Comparison of ENCODE assay signal across 8 cellular contexts in the genomic region with DNA sequence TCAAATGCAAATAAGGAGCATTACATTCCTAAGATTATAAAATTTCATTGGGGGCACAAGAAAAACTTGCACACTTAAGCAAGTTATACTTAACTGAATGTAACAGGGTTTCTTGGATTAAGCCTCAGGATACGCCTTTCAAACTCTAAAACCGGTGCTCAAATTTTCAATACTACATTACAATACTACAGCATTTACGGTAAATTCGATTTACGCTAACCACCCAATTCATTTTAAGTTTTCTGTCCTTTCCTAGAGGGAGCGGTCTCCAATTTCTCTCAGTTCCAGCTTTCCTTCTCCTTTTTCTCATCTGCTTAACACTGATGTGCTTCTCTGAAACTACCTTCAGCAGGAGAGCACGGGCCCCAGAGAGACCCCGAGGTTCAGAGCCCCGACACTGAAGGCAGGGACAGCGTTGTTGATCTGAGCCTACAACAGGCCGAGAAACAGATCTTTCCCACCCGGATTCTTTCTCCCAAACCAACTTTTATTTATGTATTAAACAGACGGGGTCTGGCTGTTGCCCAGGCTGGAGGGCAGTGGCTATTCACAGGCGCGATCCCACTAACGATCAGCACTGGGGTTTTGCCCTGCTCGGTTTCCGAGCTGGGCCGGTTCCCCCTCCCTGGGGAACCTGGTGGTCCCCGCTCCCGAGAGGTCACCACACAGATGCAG. TPM values are rescaled to one million over a fixed set of nuclear protein-coding genes. Genes with fewer than 3 reads are reported as not detected.
DNase-seq lines count a peak whose midpoint lies in the region; ATAC-seq and TF ChIP-seq lines count a peak whose summit lies in the region.

No MANE protein-coding gene starts in this region.

- peaks cover 14% of the 10 kb centered on the region for H3K27me3 Mint-ChIP-seq in glutamatergic neuron (ENCODE audit: unreplicated experiment)

- peaks cover 21% of the 10 kb centered on the region for H3K79me2 ChIP-seq in ACC112 (ENCODE audit: control insufficient read depth, insufficient read depth, low read length, unreplicated experiment)

- peak overlapping the region; percentile 100 for H3K4me3 Mint-ChIP-seq in glutamatergic neuron (ENCODE audit: unreplicated experiment)

- H3K27me3 ChIP-seq in ACC112 (ENCODE audit: insufficient read depth, low read length) (no peaks in the 10 kb centered on the region), H7 (ENCODE audit: control insufficient read depth, insufficient read depth, low read length) (no peaks in the 10 kb centered on the region), skeletal muscle tissue (ENCODE audit: control insufficient read depth in 3 of 3, insufficient read depth in 3 of 3, low read length in 3 of 3) (no peaks in the 10 kb centered on the region)

- H3K9me3 ChIP-seq in skeletal muscle tissue (ENCODE audit: control insufficient read depth in 3 of 3, low read length in 3 of 3) = no peaks in the 10 kb centered on the region

- H3K36me3 ChIP-seq in ACC112 (ENCODE audit: insufficient read depth, low read length) (peaks cover 3% of the 10 kb centered on the region), H7 (replicated peaks; ENCODE audit: control insufficient read depth, insufficient read depth, low read length) (no peaks in the 10 kb centered on the region), skeletal muscle tissue (ENCODE audit: control insufficient read depth in 3 of 3, insufficient read depth in 3 of 3, low read length in 3 of 3) (peaks cover 0 to under 1% (median 0%) of the 10 kb centered on the region in 3 donors)

- H2AFZ ChIP-seq in ACC112 (ENCODE audit: low read length, unreplicated experiment) = peak overlapping the region; percentile 83

- H3K9ac ChIP-seq in skeletal muscle tissue (ENCODE audit: low read depth in 1 of 3, low read length in 3 of 3) = peak overlapping the region; percentile 95 to 97 (median 96)

- H3K4me1 ChIP-seq in ACC112 (ENCODE audit: control insufficient read depth, insufficient read depth, low read length, unreplicated experiment) (peaks cover 6% of the 10 kb centered on the region), skeletal muscle tissue (ENCODE audit: control insufficient read depth in 3 of 3, insufficient read depth in 3 of 3, low read length in 3 of 3) (peaks cover 7 to 21% (median 7%) of the 10 kb centered on the region in 3 donors)

- H3K4me1 Mint-ChIP-seq in glutamatergic neuron (ENCODE audit: low read depth, unreplicated experiment) = peaks cover 12% of the 10 kb centered on the region

- H3K27ac ChIP-seq in ACC112 (ENCODE audit: low read depth, low read length) (peak overlapping the region; percentile 47), skeletal muscle tissue (ENCODE audit: low read depth, low read length) (peak overlapping the region; percentile 89)

- peak overlapping the region; percentile 90 for H3K27ac Mint-ChIP-seq in glutamatergic neuron (ENCODE audit: unreplicated experiment)

- no peak for TF ChIP-seq CTCF in WI38 (IDR thresholded peaks at IDR 0.05; ENCODE audit: low read depth, low read length)
- TF ChIP-seq CTCF in glutamatergic neuron (IDR thresholded peaks at IDR 0.05; ENCODE audit: partially characterized antibody, unreplicated experiment) = no peak

- H3K4me3 ChIP-seq in ACC112 (ENCODE audit: low read depth, low read length) (peak overlapping the region; percentile 97), H7 (ENCODE audit: insufficient read depth, low read depth, low read length) (peak overlapping the region; percentile 98), WI38 (ENCODE audit: low read depth, low read length) (peak overlapping the region; percentile 91), skeletal muscle tissue (ENCODE audit: low read length in 3 of 3) (peak overlapping the region; percentile 86 to 100 (median 98))

- peaks cover 16% of the 10 kb centered on the region for H3K9me3 Mint-ChIP-seq in glutamatergic neuron (ENCODE audit: unreplicated experiment)

- peak; percentile 74 for DNase-seq in H7
- DNase-seq in glutamatergic neuron = no peak
- no peak for DNase-seq in pons (ENCODE audit: low spot score)
- no peak for DNase-seq in AG08396 (ENCODE audit: low spot score)

- ATAC-seq in HG02852 (IDR thresholded peaks at IDR 0.05; ENCODE audit: unreplicated experiment) = no peak

- no peaks in the 10 kb centered on the region for H3K36me3 Mint-ChIP-seq in glutamatergic neuron (ENCODE audit: unreplicated experiment)

RNA-seq across cellular contexts. Expression of gene ZNF425, which starts 0.8 kb away (rescaled TPM):
- 3.0 and 4.6 TPM in 2 replicates for total RNA-seq in H7 (2014; rRNA removed; shearing (Covaris generic))
- 6.5 TPM for total RNA-seq in glutamatergic neuron (ENCODE audit: unreplicated experiment)
- total RNA-seq in skeletal muscle tissue = 5.2 TPM

RNA-seq across cellular contexts. Expression of gene ZNF398, which starts 21.9 kb away (rescaled TPM):
- 43.0 and 55.2 TPM in 2 replicates for total RNA-seq in H7 (2014; rRNA removed; shearing (Covaris generic))
- 13.9 TPM for total RNA-seq in glutamatergic neuron (ENCODE audit: unreplicated experiment)
- 9.4 TPM for total RNA-seq in skeletal muscle tissue

RNA-seq across cellular contexts. Expression of gene ZNF786, which starts 34.8 kb away (rescaled TPM):
- 6.4 and 7.5 TPM in 2 replicates for total RNA-seq in H7 (2014; rRNA removed; shearing (Covaris generic))
- total RNA-seq in glutamatergic neuron (ENCODE audit: unreplicated experiment) = 17.2 TPM
- total RNA-seq in skeletal muscle tissue = 6.3 TPM
